ENCODE assay signal across 1 cellular context in the genomic region with DNA sequence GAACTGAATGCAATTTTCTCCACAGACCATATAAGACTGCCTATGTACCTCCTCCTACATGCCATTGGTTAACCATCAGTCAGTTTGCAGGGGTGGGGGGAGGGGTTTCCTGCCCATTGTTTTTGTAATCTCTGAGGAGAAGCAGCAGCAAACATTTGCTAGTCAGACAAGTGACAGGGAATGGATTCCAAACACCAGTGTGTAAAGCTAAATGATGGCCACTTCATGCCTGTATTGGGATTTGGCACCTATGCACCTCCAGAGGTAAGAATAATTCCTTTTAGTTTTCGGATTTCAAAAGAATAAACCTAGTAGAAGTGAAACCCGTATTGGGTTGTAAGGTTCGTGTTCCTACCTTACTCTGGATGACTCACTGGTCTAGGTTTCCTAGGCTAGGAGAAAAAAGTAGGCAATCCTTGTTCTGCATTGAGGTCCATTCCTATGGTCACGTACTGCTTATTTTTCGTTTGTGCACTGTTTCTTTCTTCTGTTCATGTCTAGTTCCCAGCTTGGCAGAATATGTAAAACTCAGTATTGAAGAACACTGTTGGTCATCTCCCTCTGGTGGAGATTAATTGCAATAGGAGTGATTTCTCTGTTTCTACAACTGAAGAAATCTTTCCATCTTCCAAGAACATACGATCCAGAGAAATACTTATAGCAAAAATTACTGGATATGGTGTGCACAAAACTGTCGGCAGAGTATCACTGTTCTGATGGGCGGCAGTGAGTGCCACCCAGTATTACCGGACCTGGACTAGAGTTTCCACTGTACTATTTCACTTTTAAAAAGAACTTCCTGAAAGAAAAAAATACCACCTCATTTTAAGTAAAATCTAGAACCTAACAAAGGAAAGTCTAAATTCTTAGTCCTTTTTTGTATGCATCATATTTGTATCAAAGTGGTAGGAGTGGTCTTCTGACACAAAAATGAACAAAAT.
TF ChIP-seq lines count a peak whose summit lies in the region.

Gene AKR1C3 (plus strand): TSS at position 150 of the 941 bp plus-strand sequence. CDS start 31 bp downstream, at position 181.

TF ChIP-seq in A549, 52 proteins besides CTCF, POLR2A, EP300 and RAD21 (continued from another document):
- peak; percentile 60; the same call in 1 of the 2 replicates for TF ChIP-seq HMGXB4 (CRISPR knock-in tag; IDR thresholded peaks at IDR 0.05; ENCODE audit: borderline replicate concordance)
- TF ChIP-seq SMC3 (IDR thresholded peaks at IDR 0.05) = peak; percentile 80
- TF ChIP-seq JUN (IDR thresholded peaks at IDR 0.05) = peak; percentile 98 to 99
- no peak for TF ChIP-seq POLR2AphosphoS2 (conservative IDR thresholded peaks at IDR 0.05; ENCODE audit: low read length)
- TF ChIP-seq JUNB (IDR thresholded peaks at IDR 0.05) = 0 out of 2 replicates have a peak, but pooled peaks have one; percentile 12
- TF ChIP-seq CBX8 (IDR thresholded peaks at IDR 0.05) = no peak
- no peak for TF ChIP-seq MAFK (IDR thresholded peaks at IDR 0.05; ENCODE audit: partially characterized antibody)
- TF ChIP-seq RFX5 (IDR thresholded peaks at IDR 0.05) = no peak
- peak; percentile 96 for TF ChIP-seq BCL3 (IDR thresholded peaks at IDR 0.05)
- no peak for TF ChIP-seq GATA3 (IDR thresholded peaks at IDR 0.05; ENCODE audit: borderline replicate concordance)
- TF ChIP-seq HEYL (CRISPR knock-in tag; IDR thresholded peaks at IDR 0.05) = no peak
- TF ChIP-seq MAX (IDR thresholded peaks at IDR 0.05) = peak; percentile 65; the same call in 1 of the 2 replicates
- no peak for TF ChIP-seq NPAS2 (CRISPR knock-in tag; IDR thresholded peaks at IDR 0.05; ENCODE audit: borderline replicate concordance)
- TF ChIP-seq RARB (CRISPR knock-in tag; IDR thresholded peaks at IDR 0.05) = peak; percentile 27; the same call in 1 of the 2 replicates
- no peak for TF ChIP-seq ATOH8 (CRISPR knock-in tag; IDR thresholded peaks at IDR 0.05; ENCODE audit: low read depth)
- TF ChIP-seq HOXB5 (CRISPR knock-in tag; IDR thresholded peaks at IDR 0.05) = no peak
- TF ChIP-seq CEBPB (IDR thresholded peaks at IDR 0.05) = 0 out of 4 replicates have a peak, but pooled peaks of 1 of the 2 experiments have one; percentile 26
- TF ChIP-seq HOXA7 (CRISPR knock-in tag; IDR thresholded peaks at IDR 0.05) = peak; percentile 68; the same call in 1 of the 2 replicates
- no peak; the same call in none of the 2 replicates for TF ChIP-seq TP53 (CRISPR knock-in tag; IDR thresholded peaks at IDR 0.05)
- TF ChIP-seq BHLHE40 (IDR thresholded peaks at IDR 0.05; ENCODE audit: low read depth, low read length) = no peak
- TF ChIP-seq CHD2 (IDR thresholded peaks at IDR 0.05; ENCODE audit: low read length, partially characterized antibody) = peak; percentile 41
- TF ChIP-seq ZSCAN20 (CRISPR knock-in tag; IDR thresholded peaks at IDR 0.05) = no peak
- no peak for TF ChIP-seq SREBF2 (IDR thresholded peaks at IDR 0.05)
- no peak for TF ChIP-seq USF2 (IDR thresholded peaks at IDR 0.05)
- TF ChIP-seq ZFP36 (IDR thresholded peaks at IDR 0.05; ENCODE audit: borderline replicate concordance, partially characterized antibody) = no peak
- TF ChIP-seq HDAC2 (IDR thresholded peaks at IDR 0.05) = no peak
- TF ChIP-seq MYC (IDR thresholded peaks at IDR 0.05; ENCODE audit: borderline replicate concordance, low read length) = no peak; the same call in 1 of the 2 replicates
- peak; percentile 62; the same call in 1 of the 2 replicates for TF ChIP-seq FOSB (CRISPR knock-in tag; IDR thresholded peaks at IDR 0.05)
- TF ChIP-seq ESRRA (IDR thresholded peaks at IDR 0.05; ENCODE audit: borderline replicate concordance, low read length) = no peak
- TF ChIP-seq HES2 (IDR thresholded peaks at IDR 0.05) = no peak
- peak; percentile 81 for TF ChIP-seq KDM5A (IDR thresholded peaks at IDR 0.05)
- TF ChIP-seq, protein P1, sequence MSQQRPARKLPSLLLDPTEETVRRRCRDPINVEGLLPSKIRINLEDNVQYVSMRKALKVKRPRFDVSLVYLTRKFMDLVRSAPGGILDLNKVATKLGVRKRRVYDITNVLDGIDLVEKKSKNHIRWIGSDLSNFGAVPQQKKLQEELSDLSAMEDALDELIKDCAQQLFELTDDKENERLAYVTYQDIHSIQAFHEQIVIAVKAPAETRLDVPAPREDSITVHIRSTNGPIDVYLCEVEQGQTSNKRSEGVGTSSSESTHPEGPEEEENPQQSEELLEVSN (IDR thresholded peaks at IDR 0.05; ENCODE audit: borderline replicate concordance, low read depth) = no peak
- TF ChIP-seq ZC3H11A (IDR thresholded peaks at IDR 0.05) = no peak
- no peak for TF ChIP-seq MAZ (IDR thresholded peaks at IDR 0.05; ENCODE audit: borderline replicate concordance, low read depth, low read length)
- no peak for TF ChIP-seq ELK1 (IDR thresholded peaks at IDR 0.05; ENCODE audit: low read depth, low read length)
- TF ChIP-seq TFCP2L1 (CRISPR knock-in tag; IDR thresholded peaks at IDR 0.05) = 0 out of 2 replicates have a peak, but pooled peaks have one; percentile 45
- TF ChIP-seq FOSL2 (IDR thresholded peaks at IDR 0.05) = no peak; the same call in 1 of the 2 replicates
- TF ChIP-seq FOSL2 (CRISPR knock-in tag; IDR thresholded peaks at IDR 0.05) = peak; percentile 82
- TF ChIP-seq PBX3 (IDR thresholded peaks at IDR 0.05) = no peak
- TF ChIP-seq EHMT2 (IDR thresholded peaks at IDR 0.05; ENCODE audit: low read depth) = no peak
- TF ChIP-seq PHF8 (IDR thresholded peaks at IDR 0.05; ENCODE audit: borderline replicate concordance, low read depth) = no peak
